ENCODE assay signal across 2 cellular contexts in the genomic region with DNA sequence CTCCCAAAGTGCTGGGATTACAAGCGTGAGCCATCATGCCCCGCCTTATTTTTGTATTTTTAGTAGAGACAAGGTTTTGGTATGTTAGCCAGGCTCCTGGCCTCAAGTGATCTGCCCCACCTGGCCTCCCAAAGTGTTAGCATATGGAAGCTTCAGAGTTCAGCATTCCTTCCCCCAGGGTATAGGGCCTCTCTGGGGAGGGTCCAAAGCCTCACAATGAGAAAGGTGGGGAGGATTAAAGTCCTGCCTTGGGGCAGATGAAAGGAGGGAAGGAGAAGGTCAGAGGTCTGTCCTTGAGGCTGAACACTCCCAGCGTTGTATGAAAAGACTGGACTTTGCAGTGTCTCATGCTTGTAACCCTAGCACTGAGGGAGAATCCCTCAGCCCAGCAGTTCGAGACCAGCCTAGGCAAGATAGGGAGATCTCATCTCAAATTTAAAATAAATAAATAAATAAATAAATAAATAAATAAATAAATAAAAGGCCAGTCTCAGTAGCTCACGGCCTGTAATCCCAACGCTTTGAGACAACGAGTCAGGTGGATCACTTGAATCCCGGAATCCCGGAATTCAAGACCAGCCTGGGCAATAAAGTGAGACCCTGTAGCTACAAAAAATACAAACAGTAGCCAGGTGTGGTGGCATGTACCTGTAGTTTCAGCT.
TF ChIP-seq lines count a peak whose summit lies in the region.

No MANE protein-coding gene starts in this region.

TF ChIP-seq in A549, 52 proteins besides CTCF, POLR2A, EP300 and RAD21:
- TF ChIP-seq ZC3H11A (IDR thresholded peaks at IDR 0.05) (peak; percentile 89), CEBPB (IDR thresholded peaks at IDR 0.05) (no peak)

TF ChIP-seq in K562, 482 proteins besides CTCF, POLR2A, EP300 and RAD21:
- peak; percentile 89; the same call in 1 of the 2 replicates for TF ChIP-seq ZC3H11A (IDR thresholded peaks at IDR 0.05; ENCODE audit: low read depth, low read length)
- no peak for TF ChIP-seq MAFK (IDR thresholded peaks at IDR 0.05; ENCODE audit: low read length)
TF ChIP-seq in K562: peak in this region for 1.
